ENCODE assay signal across 13 cellular contexts in genomic region chr3:122468896-122469533, GRCh38. TPM values are rescaled to one million over a fixed set of nuclear protein-coding genes. Genes with fewer than 3 reads are reported as not detected.
DNase-seq lines count a peak whose midpoint lies in the region; ATAC-seq, FAIRE-seq and TF ChIP-seq lines count a peak whose summit lies in the region.
"Had no signal": no experiment of that assay in that cellular context is flagged by ENCODE, and none has a peak within 500 bp of the region (broad histone marks: within the 10 kb centered on the region; RNA-seq: fewer than 3 reads in every experiment).

No MANE protein-coding gene starts in this region.

- peak overlapping the region; percentile 84 for H3K27ac Mint-ChIP-seq in nephron progenitor cell

- H3K4me1 Mint-ChIP-seq in nephron progenitor cell = peaks cover 8% of the 10 kb centered on the region

- peak; percentile 14 to 15 for DNase-seq in HAP-1 (ENCODE audit: low spot score in 2 of 2)
- DNase-seq in RCC 7860 (ENCODE audit: low spot score) = no peak
- no peak for DNase-seq in nephron progenitor cell
- DNase-seq in activated CD4-positive, alpha-beta T cell treated with anti-CD3 and anti-CD28 coated beads, Interleukin-2, amount 50 U/mL, for 4 hours = no peak
- no peak for DNase-seq in H4 (ENCODE audit: low spot score)
- no peak for DNase-seq in effector CD4-positive, alpha-beta T cell
- DNase-seq in SK-N-DZ (ENCODE audit: low spot score) = no peak
- DNase-seq: activated CD8-positive, alpha-beta memory T cell treated with anti-CD3 and anti-CD28 coated beads for 24 hours; NCI-H526 treated with DMSO at 0.1 percent for 48 hours; stimulated activated CD4-positive, alpha-beta T cell treated with anti-CD3 and anti-CD28 coated beads, Interleukin-15, amount 100 ng/mL, for 24 hours; stimulated activated naive CD8-positive, alpha-beta T cell treated with anti-CD3 and anti-CD28 coated beads, Interleukin-15, Interleukin-2, amounts not matched to agents 100 U/mL and 50 U/mL, for 24 hours had no signal

- H3K9me3 Mint-ChIP-seq in nephron progenitor cell = no peaks in the 10 kb centered on the region
- H3K9me3 Mint-ChIP-seq: naive thymus-derived CD8-positive, alpha-beta T cell had no signal

- peaks cover 30% of the 10 kb centered on the region for H3K36me3 Mint-ChIP-seq in nephron progenitor cell (ENCODE audit: low read depth)

- no peaks in the 10 kb centered on the region for H3K9me3 ChIP-seq in HAP-1

- no peak for TF ChIP-seq CTCF in nephron progenitor cell (IDR thresholded peaks at IDR 0.05)

- H3K36me3 ChIP-seq in HAP-1 (replicated peaks) = peaks cover 10% of the 10 kb centered on the region

- in situ Hi-C loops in HAP-1 (cut with MboI; ENCODE audit: low sequenced_read_pairs) = no loop called here

- no peak overlapping the region for H3K4me3 Mint-ChIP-seq in nephron progenitor cell

- FAIRE-seq in RCC 7860 (lab: Jason Lieb, UNC) = peak; percentile 67

- no peaks in the 10 kb centered on the region for H3K27me3 Mint-ChIP-seq in nephron progenitor cell (ENCODE audit: low read depth, poor library complexity)
- H3K27me3 Mint-ChIP-seq: naive thymus-derived CD8-positive, alpha-beta T cell had no signal

- no peaks in the 10 kb centered on the region for H3K27me3 ChIP-seq in HAP-1 (ENCODE audit: low read depth)

- H3K4me3 ChIP-seq in HAP-1 = no peak overlapping the region

- peak; percentile 52 for ATAC-seq in GM18873 (IDR thresholded peaks at IDR 0.05; ENCODE audit: low FRiP score, unreplicated experiment)
- ATAC-seq: stimulated activated naive CD8-positive, alpha-beta T cell treated with anti-CD3 and anti-CD28 coated beads, Interleukin-15, Interleukin-2, amounts not matched to agents 100 U/mL and 50 U/mL, for 24 hours had no signal

- H3K4me1 ChIP-seq in HAP-1 = peaks cover 12% of the 10 kb centered on the region

RNA-seq across cellular contexts. Expression of gene KPNA1, which starts 45.7 kb away (rescaled TPM):
- total RNA-seq in H4 (2014; rRNA removed; shearing (Covaris generic)) = 43.5 and 67.2 TPM in 2 replicates
- polyA plus RNA-seq in SK-N-DZ (2014; cell fraction: cytosol; rRNA removed) = 22.0 and 26.7 TPM in 2 replicates
- 41.8 and 46.3 TPM in 2 replicates for polyA plus RNA-seq in SK-N-DZ (2014; cell fraction: nucleus; rRNA removed)

RNA-seq across cellular contexts. Expression of gene WDR5B, which starts 53.2 kb away (rescaled TPM):
- 7.9 and 10.9 TPM in 2 replicates for total RNA-seq in H4 (2014; rRNA removed; shearing (Covaris generic))
- 13.8 and 13.9 TPM in 2 replicates for polyA plus RNA-seq in SK-N-DZ (2014; cell fraction: cytosol; rRNA removed)
- polyA plus RNA-seq in SK-N-DZ (2014; cell fraction: nucleus; rRNA removed) = 9.4 and 10.6 TPM in 2 replicates

Comparison
In these comparisons a context has a peak if more than half of its experiments do, and no peak if none do; other contexts are left out.
1. DNase-seq: peak in HAP-1 (2 of 2); none in RCC 7860 (single experiment), nephron progenitor cell (single experiment), activated CD4-positive, alpha-beta T cell treated with anti-CD3 and anti-CD28 coated beads, Interleukin-2, amount 50 U/mL, for 4 hours (0 of 2), H4 (single experiment), effector CD4-positive, alpha-beta T cell (single experiment) and SK-N-DZ (single experiment).